Comparison of ENCODE assay signal across 9 cellular contexts in the genomic region with DNA sequence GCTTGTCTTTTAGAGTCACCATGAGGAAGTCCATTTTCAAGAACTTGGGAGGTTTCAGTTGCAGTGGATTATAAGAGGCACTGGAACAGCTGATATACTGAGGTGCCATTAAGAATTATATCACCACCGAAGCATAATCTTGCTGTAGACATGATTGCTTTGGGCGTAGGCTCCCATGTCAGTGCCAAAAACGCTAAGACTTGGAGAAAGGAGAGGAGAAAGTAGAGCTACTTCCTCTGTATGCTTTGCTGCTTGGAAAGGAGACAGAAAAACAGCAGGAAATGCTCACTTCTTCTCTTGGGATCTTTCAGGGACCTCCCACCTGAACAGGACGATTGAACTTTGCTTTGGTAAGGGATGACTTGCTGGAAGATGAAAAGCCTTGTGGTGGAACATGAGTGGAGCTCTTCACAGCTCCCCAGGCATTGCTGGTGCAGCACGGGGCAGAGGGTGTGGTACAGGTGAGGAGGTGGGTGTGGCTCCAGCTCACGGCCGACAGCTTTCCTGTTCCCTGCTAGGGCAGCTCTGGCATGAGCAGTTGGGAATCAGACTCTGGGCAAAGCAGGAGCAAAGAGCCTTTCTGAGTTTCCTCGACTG.
A peak's percentile ranks its signal among the peaks of the same experiment; 100 is the strongest.
DNase-seq lines count a peak whose midpoint lies in the region; TF ChIP-seq lines count a peak whose summit lies in the region.
"Had no signal": no experiment of that assay in that cellular context is flagged by ENCODE, and none has a peak within 500 bp of the region (broad histone marks: within the 10 kb centered on the region; RNA-seq: fewer than 3 reads in every experiment).

No MANE protein-coding gene starts in this region.

- H3K9me3 ChIP-seq in esophagus squamous epithelium (no peaks in the 10 kb centered on the region), SJCRH30 (replicated peaks) (no peaks in the 10 kb centered on the region)

- no peak overlapping the region for H3K9ac ChIP-seq in rectal smooth muscle tissue (ENCODE audit: low read length)

- H3K4me1 ChIP-seq in esophagus squamous epithelium (peaks cover 12 to 43% (median 20%) of the 10 kb centered on the region in 3 donors), rectal smooth muscle tissue (ENCODE audit: control insufficient read depth, insufficient read depth, low read length) (peaks cover 9% of the 10 kb centered on the region), SJCRH30 (no peaks in the 10 kb centered on the region)

- no peaks in the 10 kb centered on the region for H3K27me3 ChIP-seq in esophagus squamous epithelium
- H3K27me3 ChIP-seq in rectal smooth muscle tissue (ENCODE audit: control insufficient read depth, insufficient read depth, low read length), result no peaks in the 10 kb centered on the region
- H3K27me3 ChIP-seq in SJCRH30, result no peaks in the 10 kb centered on the region

- H3K4me3 ChIP-seq in esophagus squamous epithelium (peak overlapping the region in 1 of 4 donors; percentile 37), rectal smooth muscle tissue (ENCODE audit: low read length) (peak overlapping the region; percentile 34), SJCRH30 (no peak overlapping the region)

- DNase-seq in D341Med (ENCODE audit: low spot score) (peak; percentile 30), NCI-H345 treated with DMSO at 0.1 percent for 48 hours (lab: John Stamatoyannopoulos, UW; ENCODE audit: unreplicated experiment) (peak; percentile 59), esophagus squamous epithelium (lab: John Stamatoyannopoulos, UW) (no peak), SJCRH30 (no peak), NCI-H2081 (lab: John Stamatoyannopoulos, UW) (no peak)
- no peak for DNase-seq in central memory CD4-positive, alpha-beta T cell
- no peak for DNase-seq in activated CD4-positive, alpha-beta T cell treated with anti-CD3 and anti-CD28 coated beads for 4 hours
- DNase-seq: activated CD4-positive, alpha-beta T cell treated with anti-CD3 and anti-CD28 coated beads, Interleukin-2, amount 10 ng/mL, durations not matched to agents 24 days and 14 days had no signal

- TF ChIP-seq POLR2A in esophagus squamous epithelium (IDR thresholded peaks at IDR 0.05), result no peak

- intact Hi-C loops in esophagus squamous epithelium (cut with DNase I), result no loop called here

- WGBS in esophagus squamous epithelium, 2 donors, result 9 to 20% methylated on average over 6 to 7 of the region's 8 CpGs

- H3K27ac ChIP-seq in esophagus squamous epithelium (peak overlapping the region; percentile 73 to 86 (median 84)), rectal smooth muscle tissue (ENCODE audit: low read depth, low read length) (peak overlapping the region; percentile 44), SJCRH30 (no peak overlapping the region)

- no peaks in the 10 kb centered on the region for H3K36me3 ChIP-seq in esophagus squamous epithelium
- no peaks in the 10 kb centered on the region for H3K36me3 ChIP-seq in rectal smooth muscle tissue (ENCODE audit: control insufficient read depth, insufficient read depth, low read length)
- H3K36me3 ChIP-seq in SJCRH30, result no peaks in the 10 kb centered on the region

- TF ChIP-seq CTCF in esophagus squamous epithelium (IDR thresholded peaks at IDR 0.05), result peak in 2 of 6 experiments; percentile 8 to 40

Comparison
In these comparisons a context has a peak if more than half of its experiments do, and no peak if none do; other contexts are left out.
1. DNase-seq: peak in D341Med (single experiment) and NCI-H345 treated with DMSO at 0.1 percent for 48 hours (single experiment); none in esophagus squamous epithelium (single experiment), central memory CD4-positive, alpha-beta T cell (single experiment), SJCRH30 (0 of 2), activated CD4-positive, alpha-beta T cell treated with anti-CD3 and anti-CD28 coated beads for 4 hours (0 of 2) and NCI-H2081 (0 of 2).